12 cellular contexts compared by ENCODE assay signal in the genomic region with DNA sequence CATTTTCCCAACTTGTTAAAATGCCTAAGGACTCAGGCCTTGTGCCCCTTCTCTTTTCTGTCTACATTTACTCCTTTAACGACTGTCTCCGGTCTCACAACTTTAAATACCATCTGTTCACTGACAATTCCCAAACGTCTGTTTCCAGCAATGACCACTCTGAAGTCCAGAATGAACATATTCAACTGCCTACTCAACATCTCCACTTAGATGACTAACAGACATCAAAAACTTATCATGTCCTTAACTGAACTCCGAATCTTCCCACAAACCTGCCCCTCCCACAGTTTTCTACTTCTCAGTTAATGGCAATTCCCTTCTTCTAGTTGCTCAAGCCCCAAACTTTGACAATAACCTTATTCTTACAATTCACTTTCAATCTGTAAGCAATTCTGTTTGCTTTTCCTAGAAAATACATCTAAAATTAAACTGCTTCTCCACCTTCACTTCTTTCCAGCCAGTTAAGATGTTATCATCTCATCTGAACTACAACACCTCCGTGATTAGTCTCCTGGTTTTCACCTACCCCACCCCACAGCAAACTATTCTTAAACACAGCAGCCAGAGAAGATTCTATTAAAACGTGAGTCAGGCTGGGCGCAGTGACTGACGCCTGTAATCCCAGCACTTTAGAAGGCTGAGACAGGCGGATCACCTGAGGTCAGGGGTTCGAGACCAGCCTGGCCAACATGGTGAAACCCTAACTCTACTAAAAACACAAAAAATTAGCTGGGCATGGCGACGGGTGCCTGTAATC. TPM values are rescaled to one million over a fixed set of nuclear protein-coding genes. Genes with fewer than 3 reads are reported as not detected.
A peak's percentile ranks its signal among the peaks of the same experiment; 100 is the strongest.
DNase-seq lines count a peak whose midpoint lies in the region; ATAC-seq and TF ChIP-seq lines count a peak whose summit lies in the region.
"Had no signal": no experiment of that assay in that cellular context is flagged by ENCODE, and none has a peak within 500 bp of the region (broad histone marks: within the 10 kb centered on the region; RNA-seq: fewer than 3 reads in every experiment).

No MANE protein-coding gene starts in this region.

- CTCF ChIA-PET in CD8-positive, alpha-beta memory T cell (lab: Charles Lee): no interaction called here

- H3K4me1 Mint-ChIP-seq in CD8-positive, alpha-beta memory T cell: peaks cover 63 to 85% (median 81%) of the 10 kb centered on the region in 3 donors
- peaks cover 31 to 54% (median 43%) of the 10 kb centered on the region in 3 donors for H3K4me1 Mint-ChIP-seq in IgD-negative memory B cell

- peak overlapping the region in 6 of 8 donors; percentile 9 to 73 (median 40) for H3K27ac Mint-ChIP-seq in CD8-positive, alpha-beta memory T cell
- H3K27ac Mint-ChIP-seq in IgD-negative memory B cell: no peak overlapping the region

- no peak for DNase-seq in CD8-positive, alpha-beta memory T cell
- peak; percentile 26 for DNase-seq in epithelial cell of esophagus (ENCODE audit: low read depth)
- DNase-seq in omental fat pad (ENCODE audit: low spot score): no peak
- no peak for DNase-seq in sciatic nerve (ENCODE audit: low spot score)
- DNase-seq: dermis blood vessel endothelial cell, NCI-H1930, NCI-H774, SHP77 treated with DMSO at 0.1 percent for 48 hours, substantia nigra had no signal

- H3K36me3 Mint-ChIP-seq in CD8-positive, alpha-beta memory T cell: peaks cover 0 to 23% (median 10%) of the 10 kb centered on the region in 3 donors
- no peaks in the 10 kb centered on the region for H3K36me3 Mint-ChIP-seq in IgD-negative memory B cell

- no peaks in the 10 kb centered on the region for H3K9me3 Mint-ChIP-seq in CD8-positive, alpha-beta memory T cell
- H3K9me3 Mint-ChIP-seq in IgD-negative memory B cell: no peaks in the 10 kb centered on the region

- H3K36me3 ChIP-seq in CD8-positive, alpha-beta memory T cell (ENCODE audit: insufficient read depth, low read length): no peaks in the 10 kb centered on the region

- intact Hi-C loops in sciatic nerve (cut with DNase I): no loop called here

- no peak overlapping the region for H3K4me3 ChIP-seq in CD8-positive, alpha-beta memory T cell (ENCODE audit: low read length)
- H3K4me3 ChIP-seq in epithelial cell of esophagus (ENCODE audit: low read length): no peak overlapping the region

- H3K4me3 Mint-ChIP-seq in CD8-positive, alpha-beta memory T cell: peak overlapping the region; percentile 0 to 83 (median 27)
- peak overlapping the region in 3 of 4 donors; percentile 14 to 84 (median 40) for H3K4me3 Mint-ChIP-seq in IgD-negative memory B cell

- POLR2A ChIA-PET in CD8-positive, alpha-beta memory T cell (lab: Charles Lee): no interaction called here

- peaks cover 45% of the 10 kb centered on the region for H3K4me1 ChIP-seq in CD8-positive, alpha-beta memory T cell (ENCODE audit: insufficient read depth, low read length)

- TF ChIP-seq CTCF in epithelial cell of esophagus (IDR thresholded peaks at IDR 0.05; ENCODE audit: insufficient read depth, low read depth, low read length, missing control alignments) (no peak), omental fat pad (IDR thresholded peaks at IDR 0.05) (no peak)

- H3K27me3 Mint-ChIP-seq in CD8-positive, alpha-beta memory T cell: no peaks in the 10 kb centered on the region
- no peaks in the 10 kb centered on the region for H3K27me3 Mint-ChIP-seq in IgD-negative memory B cell

- H3K27me3 ChIP-seq in CD8-positive, alpha-beta memory T cell (ENCODE audit: insufficient read depth, low read length, poor library complexity, severe bottlenecking): no peaks in the 10 kb centered on the region

- no peak overlapping the region for H3K27ac ChIP-seq in CD8-positive, alpha-beta memory T cell (ENCODE audit: low read depth, low read length)

- ATAC-seq in omental fat pad (ENCODE audit: low FRiP score) (peak; percentile 26), GM19023 (IDR thresholded peaks at IDR 0.05; ENCODE audit: unreplicated experiment) (no peak), sciatic nerve (no peak), GM21619 (IDR thresholded peaks at IDR 0.05; ENCODE audit: unreplicated experiment) (no peak)

- no peaks in the 10 kb centered on the region for H3K9me3 ChIP-seq in CD8-positive, alpha-beta memory T cell (ENCODE audit: low read length)

RNA-seq across cellular contexts. Expression of a gene that starts 2.9 kb away (rescaled TPM):
- total RNA-seq in CD8-positive, alpha-beta memory T cell: 10 to 100 TPM; 28.4 to 33.9 TPM
- polyA plus RNA-seq in CD8-positive, alpha-beta memory T cell: 30.3 TPM
- polyA plus RNA-seq in IgD-negative memory B cell: 35.9 TPM
- total RNA-seq in omental fat pad (10 to 100 TPM; 25.0 to 36.8 (median 33.7) TPM), sciatic nerve (18.5 TPM)

Comparison
In these comparisons a context has a peak if more than half of its experiments do, and no peak if none do; other contexts are left out.
1. H3K27ac Mint-ChIP-seq: peak in CD8-positive, alpha-beta memory T cell (6 of 8); none in IgD-negative memory B cell (0 of 3).